In genomic region chr14:56247495-56248087, GRCh38 we compare ENCODE assay signal across 9 cellular contexts.
DNase-seq lines count a peak whose midpoint lies in the region; TF ChIP-seq lines count a peak whose summit lies in the region.
"Had no signal": no experiment of that assay in that cellular context is flagged by ENCODE, and none has a peak within 500 bp of the region (broad histone marks: within the 10 kb centered on the region; RNA-seq: fewer than 3 reads in every experiment).

No MANE protein-coding gene starts in this region.

- no peaks in the 10 kb centered on the region for H3K27me3 ChIP-seq in Karpas-422 (ENCODE audit: low read length)
- H3K27me3 ChIP-seq in mammary epithelial cell (ENCODE audit: insufficient read depth, low read length), result no peaks in the 10 kb centered on the region

- CTCF ChIA-PET in mammary epithelial cell (lab: Charles Lee; ENCODE audit: low non-redundant PET), result no interaction called here

- H2AFZ ChIP-seq in Karpas-422 (ENCODE audit: low read length), result no peak overlapping the region
- H2AFZ ChIP-seq in mammary epithelial cell (ENCODE audit: low read depth, low read length), result no peak overlapping the region

- no peak overlapping the region for H3K4me2 ChIP-seq in Karpas-422 (ENCODE audit: low read depth, low read length, poor library complexity, severe bottlenecking)
- H3K4me2 ChIP-seq in mammary epithelial cell (ENCODE audit: insufficient read depth, low read depth, low read length), result no peak overlapping the region

- peak; percentile 2 for DNase-seq in DMS153 (lab: John Stamatoyannopoulos, UW)
- DNase-seq in Karpas-422, result peak; percentile 71
- DNase-seq in mammary epithelial cell, result no peak
- DNase-seq in midbrain (lab: John Stamatoyannopoulos, UW), result peak; percentile 9
- DNase-seq in activated CD4-positive, CD25-positive, alpha-beta regulatory T cell (lab: John Stamatoyannopoulos, UW), result no peak
- DNase-seq in OCI-M2 (lab: John Stamatoyannopoulos, UW; ENCODE audit: unreplicated experiment), result no peak
- no peak for DNase-seq in cerebellar nuclear complex (lab: John Stamatoyannopoulos, UW)
- DNase-seq in amniotic stem cell (lab: John Stamatoyannopoulos, UW), result no peak
- DNase-seq: stimulated activated naive CD8-positive, alpha-beta T cell treated with anti-CD3 and anti-CD28 coated beads, Interleukin-15, Interleukin-2, amounts not matched to agents 100 U/mL and 50 U/mL, for 24 hours had no signal

- intact Hi-C loops in mammary epithelial cell (cut with micrococcal nuclease), result loop anchor here (5.0 kb wide), 2 partner anchors 175 to 225 kb away; no protein-coding TSS in a partner anchor

- H3K9me3 ChIP-seq in Karpas-422 (ENCODE audit: low read length) (no peaks in the 10 kb centered on the region), mammary epithelial cell (replicated peaks; ENCODE audit: insufficient read depth, low read length) (no peaks in the 10 kb centered on the region)

- dilution Hi-C loops in mammary epithelial cell (cut with HindIII; ENCODE audit: low sequenced_read_pairs), result no loop called here

- H3K79me2 ChIP-seq in Karpas-422 (ENCODE audit: low read length) (no peaks in the 10 kb centered on the region), mammary epithelial cell (ENCODE audit: insufficient read depth, low read length) (no peaks in the 10 kb centered on the region)

- in situ Hi-C loops in mammary epithelial cell (cut with MboI; ENCODE audit: low sequenced_read_pairs in 2 of 2), result no loop called here

- TF ChIP-seq CTCF in mammary epithelial cell (conservative IDR thresholded peaks at IDR 0.05 in 1 of 2, IDR thresholded peaks at IDR 0.05 in 1 of 2; ENCODE audit: extremely low read depth in 1 of 2, insufficient read depth in 1 of 2, low read depth in 1 of 2, low read length in 2 of 2), result peak; percentile 18 to 42

- H3K27ac ChIP-seq in Karpas-422 (ENCODE audit: low read length), result no peak overlapping the region
- H3K27ac ChIP-seq in mammary epithelial cell (ENCODE audit: insufficient read depth, low read depth, low read length), result no peak overlapping the region

- H3K36me3 ChIP-seq in Karpas-422 (ENCODE audit: insufficient read depth, low read length) (no peaks in the 10 kb centered on the region), mammary epithelial cell (ENCODE audit: insufficient read depth, low read length) (no peaks in the 10 kb centered on the region)

- H3K4me3 ChIP-seq in Karpas-422 (ENCODE audit: low read length) (no peak overlapping the region), mammary epithelial cell (replicated peaks in 1 of 3; ENCODE audit: insufficient read depth in 1 of 3, low read depth in 2 of 3, low read length in 3 of 3) (no peak overlapping the region)

- no TSS peak for BruUV-seq in mammary epithelial cell (replicated peaks; lab: Mats Ljungman, UMichigan)

- no peaks in the 10 kb centered on the region for H3K9me2 ChIP-seq in Karpas-422 (replicated peaks; ENCODE audit: insufficient read depth, low read length)

- H3K9ac ChIP-seq in Karpas-422 (ENCODE audit: low read length) (no peak overlapping the region), mammary epithelial cell (ENCODE audit: insufficient read depth, low read length) (no peak overlapping the region)

- H4K20me1 ChIP-seq in Karpas-422 (ENCODE audit: insufficient read depth, low read depth, low read length), result no peaks in the 10 kb centered on the region; the same call in 1 of the 2 replicates
- H4K20me1 ChIP-seq in mammary epithelial cell (ENCODE audit: insufficient read depth, low read length), result no peaks in the 10 kb centered on the region

- 75% methylated on average over 4 of the region's 4 CpGs for WGBS in mammary epithelial cell (ENCODE audit: low coverage, missing lambda C conversion rate)

- H3K4me1 ChIP-seq in Karpas-422 (ENCODE audit: low read length), result no peaks in the 10 kb centered on the region
- no peaks in the 10 kb centered on the region for H3K4me1 ChIP-seq in mammary epithelial cell (ENCODE audit: insufficient read depth, low read length)

Comparison
In these comparisons a context has a peak if more than half of its experiments do, and no peak if none do; other contexts are left out.
1. DNase-seq: peak in DMS153 (single experiment), Karpas-422 (single experiment) and midbrain (single experiment); none in mammary epithelial cell (single experiment), activated CD4-positive, CD25-positive, alpha-beta regulatory T cell (0 of 4), OCI-M2 (single experiment), cerebellar nuclear complex (0 of 2) and amniotic stem cell (single experiment).